ENCODE assay signal across 25 cellular contexts in the genomic region with DNA sequence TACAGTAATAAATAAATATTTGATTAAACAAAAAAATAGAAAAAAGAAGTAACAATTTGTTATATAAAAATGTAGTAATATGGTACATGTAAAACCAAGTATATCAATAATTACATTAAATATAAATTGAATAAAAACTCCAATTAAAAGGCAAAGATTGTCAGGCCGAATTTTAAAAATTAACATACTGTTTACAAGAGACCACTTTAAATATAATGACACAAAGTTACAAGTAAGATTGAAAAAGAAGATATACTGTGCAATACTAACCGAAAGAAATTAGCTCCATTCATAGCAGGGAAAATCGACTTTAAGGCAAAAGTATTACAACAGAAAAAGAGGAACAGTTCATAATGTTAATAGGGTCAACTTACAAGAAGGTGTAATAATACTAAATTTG.
DNase-seq lines count a peak whose midpoint lies in the region; ATAC-seq, FAIRE-seq and TF ChIP-seq lines count a peak whose summit lies in the region.
"Had no signal": no experiment of that assay in that cellular context is flagged by ENCODE, and none has a peak within 500 bp of the region (broad histone marks: within the 10 kb centered on the region; RNA-seq: fewer than 3 reads in every experiment).

No MANE protein-coding gene starts in this region.

- no peak for ATAC-seq in GM21619 (IDR thresholded peaks at IDR 0.05; ENCODE audit: unreplicated experiment)

- POLR2A ChIA-PET in HEK293 (lab: Yijun Ruan, JAX) = no interaction called here

- FAIRE-seq in A204.1 (lab: Jason Lieb, UNC) (peak; percentile 85), TTC549 (lab: Jason Lieb, UNC) (peak; percentile 15), endometrium (lab: Jason Lieb, UNC) (peak; percentile 75)
- FAIRE-seq: GM12891, GM19239 had no signal

- TF ChIP-seq CTCF in HEK293 (tag by site-specific recombination; IDR thresholded peaks at IDR 0.05) = no peak

- H3K4me1 ChIP-seq in HEK293 (ENCODE audit: control insufficient read depth, insufficient read depth, low read length) = no peaks in the 10 kb centered on the region
- H3K4me1 ChIP-seq: BE2C, BLaER1 had no signal

- DNase-seq in NCI-H69 (lab: John Stamatoyannopoulos, UW) (no peak), iPS-NIHi11 (ENCODE audit: low spot score) (no peak), COLO829 (ENCODE audit: low spot score) (no peak)
- DNase-seq: ACHN; BE2C; C1 segment of cervical spinal cord; CD4-positive, alpha-beta memory T cell; CD4-positive, CD25-positive, alpha-beta regulatory T cell; CD8-positive, alpha-beta memory T cell; DMS 273 treated with DMSO at 0.1 percent for 48 hours; DMS153; DMS53; DMS79; DND-41; EL; GF-D8 had no signal

- no peak overlapping the region for H3K27ac ChIP-seq in HEK293 (ENCODE audit: extremely low read depth, low read depth, low read length)
- H3K27ac ChIP-seq: 22Rv1, BLaER1 had no signal

- CTCF ChIA-PET in HEK293 (lab: Yijun Ruan, JAX) = no interaction called here

- H3K36me3 ChIP-seq in HEK293 (ENCODE audit: control insufficient read depth in 2 of 2, insufficient read depth in 1 of 2, low read length in 2 of 2) = no peaks in the 10 kb centered on the region
- H3K36me3 ChIP-seq: BE2C, BLaER1 had no signal

- H3K9me3 ChIP-seq in HEK293 (ENCODE audit: control insufficient read depth, insufficient read depth, low read depth, low read length) = no peaks in the 10 kb centered on the region
- H3K9me3 ChIP-seq: BE2C had no signal

- no peak overlapping the region for H3K4me3 ChIP-seq in HEK293 (ENCODE audit: low read depth, low read length)
- H3K4me3 ChIP-seq: BLaER1 had no signal

TF ChIP-seq in HEK293, 187 proteins besides CTCF, POLR2A, EP300 and RAD21:
- TF ChIP-seq SETDB1 (IDR thresholded peaks at IDR 0.05; ENCODE audit: insufficient read length, low read length) (peak; percentile 88), ZNF544 (tag by site-specific recombination; IDR thresholded peaks at IDR 0.05) (no peak)
